1 cellular context compared by ENCODE assay signal in genomic region chr12:120684523-120684932, GRCh38.
TF ChIP-seq lines count a peak whose summit lies in the region.

No MANE protein-coding gene starts in this region.

TF ChIP-seq in HepG2, 621 proteins besides CTCF, POLR2A, EP300 and RAD21:
- TF ChIP-seq MAFF (IDR thresholded peaks at IDR 0.05; ENCODE audit: low read depth, low read length) (peak; percentile 10; the same call in 1 of the 2 replicates), CEBPB (IDR thresholded peaks at IDR 0.05; ENCODE audit: borderline replicate concordance, low read depth, low read length) (peak; percentile 67; the same call in 1 of the 2 replicates), MAFK (conservative IDR thresholded peaks at IDR 0.05 in 1 of 2, IDR thresholded peaks at IDR 0.05 in 1 of 2; ENCODE audit: low read length in 2 of 2) (peak; percentile 43 to 64; a peak in 2 of 4 replicates), ZNF605 (CRISPR knock-in tag; IDR thresholded peaks at IDR 0.05) (no peak), DBP (CRISPR knock-in tag; IDR thresholded peaks at IDR 0.05; ENCODE audit: not compliant biosample characterization) (no peak), FOSL2 (CRISPR knock-in tag; IDR thresholded peaks at IDR 0.05) (peak; percentile 52)
